Comparison of ENCODE assay signal across 22 cellular contexts in the genomic region with DNA sequence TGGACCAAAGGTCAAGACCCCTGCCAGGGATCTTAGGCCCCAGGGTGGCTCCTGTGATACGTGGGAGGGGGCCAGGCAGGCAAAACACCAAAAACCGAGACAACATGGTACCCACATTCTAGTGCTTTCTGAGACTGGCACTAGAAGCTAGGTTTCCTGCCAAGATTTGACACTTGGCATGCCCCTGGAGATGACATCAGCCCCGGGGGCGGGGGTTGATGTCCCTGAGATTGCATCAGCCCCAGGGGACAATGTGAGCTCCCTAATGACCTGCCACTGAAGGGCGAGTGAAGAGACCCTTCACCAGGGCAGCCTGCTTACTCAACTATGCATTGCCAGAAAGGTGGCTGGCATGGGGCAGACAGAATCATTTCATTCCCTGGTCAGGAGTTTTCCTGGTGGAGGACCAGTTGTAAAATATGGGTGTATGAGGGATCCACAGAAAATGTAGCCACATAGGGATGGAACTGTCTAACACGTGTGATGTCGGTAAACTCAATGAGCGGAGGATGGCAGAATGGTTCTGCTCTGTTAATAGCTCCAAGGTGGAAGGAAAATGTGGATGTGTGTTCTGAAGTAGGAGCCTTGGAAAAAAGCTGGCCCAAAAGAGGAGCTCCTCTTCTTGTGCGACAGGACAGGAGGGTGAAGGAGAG.
DNase-seq lines count a peak whose midpoint lies in the region; ATAC-seq and TF ChIP-seq lines count a peak whose summit lies in the region.
"Had no signal": no experiment of that assay in that cellular context is flagged by ENCODE, and none has a peak within 500 bp of the region (broad histone marks: within the 10 kb centered on the region; RNA-seq: fewer than 3 reads in every experiment).

No MANE protein-coding gene starts in this region.

- H3K4me1 ChIP-seq in thyroid gland: peaks cover 3 to 9% of the 10 kb centered on the region in 2 donors
- H3K4me1 ChIP-seq: prostate gland had no signal

- no peak overlapping the region for H3K27ac ChIP-seq in thyroid gland
- H3K27ac ChIP-seq: prostate gland had no signal

- intact Hi-C loops in activated naive CD4-positive, alpha-beta T cell treated with anti-CD3 and anti-CD28 coated beads for 36 hours (cut with micrococcal nuclease): no loop called here
- intact Hi-C loops in thyroid gland (cut with DNase I): no loop called here

- TF ChIP-seq CTCF in NB4 (IDR thresholded peaks at IDR 0.05; ENCODE audit: low read depth, low read length): no peak
- TF ChIP-seq CTCF in thyroid gland (IDR thresholded peaks at IDR 0.05): no peak

- no peak overlapping the region for H3K4me3 Mint-ChIP-seq in activated naive CD4-positive, alpha-beta T cell treated with anti-CD3 and anti-CD28 coated beads for 36 hours
- no peak overlapping the region for H3K4me3 Mint-ChIP-seq in activated naive CD4-positive, alpha-beta T cell treated with anti-CD3 and anti-CD28 coated beads, Interleukin-2, amount 10 ng/mL, durations not matched to agents 7 days and 5 days
- H3K4me3 Mint-ChIP-seq: CD4-positive, alpha-beta memory T cell; mesothelial cell of epicardium; nephron progenitor cell had no signal

- no peaks in the 10 kb centered on the region for H3K9me3 ChIP-seq in thyroid gland
- H3K9me3 ChIP-seq: prostate gland had no signal

- no peaks in the 10 kb centered on the region for H3K36me3 Mint-ChIP-seq in activated naive CD4-positive, alpha-beta T cell treated with anti-CD3 and anti-CD28 coated beads for 36 hours (ENCODE audit: low read depth)
- no peaks in the 10 kb centered on the region for H3K36me3 Mint-ChIP-seq in activated naive CD4-positive, alpha-beta T cell treated with anti-CD3 and anti-CD28 coated beads, Interleukin-2, amount 10 ng/mL, durations not matched to agents 7 days and 5 days
- H3K36me3 Mint-ChIP-seq: CD4-positive, alpha-beta memory T cell; mesothelial cell of epicardium had no signal

- 56 to 60% methylated on average over 7 of the region's 9 CpGs for WGBS in thyroid gland, 2 donors

- H3K27ac Mint-ChIP-seq in activated naive CD4-positive, alpha-beta T cell treated with anti-CD3 and anti-CD28 coated beads for 36 hours: no peak overlapping the region
- H3K27ac Mint-ChIP-seq in activated naive CD4-positive, alpha-beta T cell treated with anti-CD3 and anti-CD28 coated beads, Interleukin-2, amount 10 ng/mL, durations not matched to agents 7 days and 5 days: no peak overlapping the region
- H3K27ac Mint-ChIP-seq: CD4-positive, alpha-beta memory T cell; mesothelial cell of epicardium; nephron progenitor cell had no signal

- H3K36me3 ChIP-seq in thyroid gland: no peaks in the 10 kb centered on the region
- H3K36me3 ChIP-seq: prostate gland had no signal

- H3K9me3 Mint-ChIP-seq in activated naive CD4-positive, alpha-beta T cell treated with anti-CD3 and anti-CD28 coated beads for 36 hours: no peaks in the 10 kb centered on the region
- H3K9me3 Mint-ChIP-seq in activated naive CD4-positive, alpha-beta T cell treated with anti-CD3 and anti-CD28 coated beads, Interleukin-2, amount 10 ng/mL, durations not matched to agents 7 days and 5 days: no peaks in the 10 kb centered on the region
- H3K9me3 Mint-ChIP-seq: mesothelial cell of epicardium, nephron progenitor cell had no signal

- H3K4me3 ChIP-seq in NB4 (ENCODE audit: low read depth, low read length) (no peak overlapping the region), thyroid gland (replicated peaks in 1 of 3) (no peak overlapping the region)
- H3K4me3 ChIP-seq: prostate gland had no signal

- peak; percentile 14 for DNase-seq in activated naive CD4-positive, alpha-beta T cell treated with anti-CD3 and anti-CD28 coated beads for 36 hours
- no peak for DNase-seq in activated naive CD4-positive, alpha-beta T cell treated with anti-CD3 and anti-CD28 coated beads, Interleukin-2, amount 10 ng/mL, durations not matched to agents 7 days and 5 days
- DNase-seq in NB4 (ENCODE audit: low read depth) (peak; percentile 14), globus pallidus (ENCODE audit: low spot score) (peak; percentile 4), thyroid gland (peak; percentile 80 to 89), HCEC 1CT (no peak)
- DNase-seq: CD4-positive, alpha-beta memory T cell; central memory CD4-positive, alpha-beta T cell; foreskin melanocyte; Kasumi-1; NCI-H146; NCI-H345; nephron progenitor cell; RPMI8226; small intestine; stimulated activated CD4-positive, alpha-beta T cell treated with anti-CD3 and anti-CD28 coated beads, Interleukin-4, amount 100 ng/mL, for 1 hour; T-helper 9 cell had no signal

- CTCF ChIA-PET in activated naive CD4-positive, alpha-beta T cell treated with anti-CD3 and anti-CD28 coated beads for 36 hours (lab: Charles Lee): no interaction called here
- CTCF ChIA-PET in activated naive CD4-positive, alpha-beta T cell treated with anti-CD3 and anti-CD28 coated beads, Interleukin-2, amount 10 ng/mL, durations not matched to agents 7 days and 5 days (lab: Charles Lee): no interaction called here

- ATAC-seq in HG03378 (IDR thresholded peaks at IDR 0.05; ENCODE audit: unreplicated experiment): no peak
- ATAC-seq in HG03521 (IDR thresholded peaks at IDR 0.05; ENCODE audit: unreplicated experiment): no peak
- ATAC-seq: SK-N-SH treated with all-trans-retinoic acid at 6 μM for 48 hours had no signal

- H3K4me1 Mint-ChIP-seq in activated naive CD4-positive, alpha-beta T cell treated with anti-CD3 and anti-CD28 coated beads for 36 hours (ENCODE audit: low read depth): no peaks in the 10 kb centered on the region
- no peaks in the 10 kb centered on the region for H3K4me1 Mint-ChIP-seq in activated naive CD4-positive, alpha-beta T cell treated with anti-CD3 and anti-CD28 coated beads, Interleukin-2, amount 10 ng/mL, durations not matched to agents 7 days and 5 days
- H3K4me1 Mint-ChIP-seq: CD4-positive, alpha-beta memory T cell; mesothelial cell of epicardium; nephron progenitor cell had no signal

- TF ChIP-seq POLR2A in NB4 (IDR thresholded peaks at IDR 0.05; ENCODE audit: extremely low read depth, insufficient read length) (no peak), thyroid gland (IDR thresholded peaks at IDR 0.05) (no peak)

- peaks cover 17% of the 10 kb centered on the region for H3K27me3 Mint-ChIP-seq in activated naive CD4-positive, alpha-beta T cell treated with anti-CD3 and anti-CD28 coated beads for 36 hours (ENCODE audit: low read depth)
- H3K27me3 Mint-ChIP-seq in activated naive CD4-positive, alpha-beta T cell treated with anti-CD3 and anti-CD28 coated beads, Interleukin-2, amount 10 ng/mL, durations not matched to agents 7 days and 5 days: peaks cover 18% of the 10 kb centered on the region

- no peaks in the 10 kb centered on the region for H3K27me3 ChIP-seq in thyroid gland

Comparison
In these comparisons a context has a peak if more than half of its experiments do, and no peak if none do; other contexts are left out.
1. DNase-seq: peak in activated naive CD4-positive, alpha-beta T cell treated with anti-CD3 and anti-CD28 coated beads for 36 hours (single experiment), NB4 (single experiment), globus pallidus (single experiment) and thyroid gland (2 of 2); none in activated naive CD4-positive, alpha-beta T cell treated with anti-CD3 and anti-CD28 coated beads, Interleukin-2, amount 10 ng/mL, durations not matched to agents 7 days and 5 days (single experiment) and HCEC 1CT (single experiment).